ENCODE assay signal across 8 cellular contexts in genomic region chr9:91716239-91716638, GRCh38.
"Had no signal": no experiment of that assay in that cellular context is flagged by ENCODE, and none has a peak within 500 bp of the region (broad histone marks: within the 10 kb centered on the region; RNA-seq: fewer than 3 reads in every experiment).

No MANE protein-coding gene starts in this region.

- ATAC-seq: HCT116 had no signal

- H3K9ac ChIP-seq: GM23248, KMS-11 had no signal

- H3K4me2 ChIP-seq: KMS-11 had no signal

- H3K4me3 ChIP-seq: GM23248, HAP-1 had no signal

- H3K36me3 ChIP-seq: HAP-1 had no signal

- H3K9me3 ChIP-seq: HAP-1 had no signal

- H2AFZ ChIP-seq: GM23248 had no signal

- H3K27ac ChIP-seq: GM23248, KMS-11 had no signal

- DNase-seq: GM23248, GOT3, H7, IMR-90, KBM-7 had no signal
